In the genomic region with DNA sequence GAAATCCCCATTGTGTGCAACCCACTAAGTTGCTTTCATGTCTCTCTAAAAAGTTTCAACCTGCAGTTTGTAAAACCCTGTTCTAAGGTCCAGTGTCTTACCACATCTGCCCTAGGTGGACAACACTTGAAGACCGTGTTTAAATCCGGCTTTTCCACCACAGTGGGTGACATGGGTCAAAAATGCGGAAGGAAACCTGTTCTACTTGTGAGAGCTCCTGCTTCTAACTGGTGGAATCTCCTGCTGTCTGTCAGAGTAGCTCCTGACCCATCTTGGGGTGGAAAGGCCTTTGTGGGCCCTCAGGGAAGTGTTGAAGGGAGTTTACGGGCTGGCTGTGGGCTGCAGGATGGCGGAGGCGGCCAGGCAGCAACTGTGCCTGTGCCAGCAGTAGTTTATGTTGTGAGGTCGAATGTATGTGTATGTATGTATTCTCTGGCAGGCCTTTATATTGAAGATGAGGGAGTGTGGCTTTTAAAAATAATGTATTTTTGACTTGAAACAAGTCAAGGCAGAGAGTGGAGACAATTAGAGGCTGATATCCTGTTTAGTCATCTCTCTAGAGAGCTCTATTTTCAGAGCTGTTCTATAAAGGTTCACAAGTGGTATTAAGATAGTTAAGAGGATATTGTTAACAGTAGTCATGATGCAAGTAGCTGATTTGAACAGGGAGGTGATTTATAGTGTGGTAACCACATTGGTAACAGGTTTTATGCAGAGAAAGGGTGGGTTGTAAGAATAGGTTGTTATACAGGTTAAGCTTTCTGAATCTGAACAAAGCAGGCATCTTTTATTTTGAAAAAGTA, we compare ENCODE assay signal across 8 cellular contexts.
DNase-seq lines count a peak whose midpoint lies in the region; ATAC-seq and TF ChIP-seq lines count a peak whose summit lies in the region.

No MANE protein-coding gene starts in this region.

- H3K4me1 ChIP-seq in vagina, result peaks cover 52% of the 10 kb centered on the region

- TF ChIP-seq POLR2A in vagina (IDR thresholded peaks at IDR 0.05), result no peak

- H3K4me3 ChIP-seq in vagina, result no peak overlapping the region

- no peaks in the 10 kb centered on the region for H3K27me3 ChIP-seq in vagina

- in situ Hi-C loops in KBM-7 (cut with MboI; ENCODE audit: low pct_unique_long_range_greater_than_20kb, low sequenced_read_pairs), result no loop called here

- ATAC-seq in GM21526 (IDR thresholded peaks at IDR 0.05; ENCODE audit: low FRiP score, unreplicated experiment), result peak; percentile 84
- peak; percentile 67 for ATAC-seq in activated CD8-positive, alpha-beta memory T cell treated with anti-CD3 and anti-CD28 coated beads, Interleukin-2, amount 10 ng/mL, durations not matched to agents 7 days and 5 days
- no peak for ATAC-seq in HG02840 (IDR thresholded peaks at IDR 0.05; ENCODE audit: low FRiP score, unreplicated experiment)

- H3K27ac Mint-ChIP-seq in activated CD8-positive, alpha-beta memory T cell treated with anti-CD3 and anti-CD28 coated beads, Interleukin-2, amount 10 ng/mL, durations not matched to agents 7 days and 5 days, result no peak overlapping the region

- no peaks in the 10 kb centered on the region for H3K36me3 ChIP-seq in vagina

- H3K27me3 Mint-ChIP-seq in activated CD8-positive, alpha-beta memory T cell treated with anti-CD3 and anti-CD28 coated beads, Interleukin-2, amount 10 ng/mL, durations not matched to agents 7 days and 5 days, result no peaks in the 10 kb centered on the region

- H3K27ac ChIP-seq in vagina, result peak overlapping the region; percentile 48

- peaks cover 36% of the 10 kb centered on the region for H3K36me3 Mint-ChIP-seq in activated CD8-positive, alpha-beta memory T cell treated with anti-CD3 and anti-CD28 coated beads, Interleukin-2, amount 10 ng/mL, durations not matched to agents 7 days and 5 days

- peak; percentile 55 for DNase-seq in GM10248 (ENCODE audit: extremely low spot score)
- DNase-seq in KBM-7, result peak; percentile 76
- peak; percentile 68 for DNase-seq in activated CD8-positive, alpha-beta memory T cell treated with anti-CD3 and anti-CD28 coated beads, Interleukin-2, amount 10 ng/mL, durations not matched to agents 7 days and 5 days
- DNase-seq in islet precursor cell, result peak; percentile 87
- DNase-seq in vagina (ENCODE audit: extremely low spot score in 2 of 2), result no peak
- DNase-seq in RKO (ENCODE audit: low spot score), result no peak

- H3K4me1 Mint-ChIP-seq in activated CD8-positive, alpha-beta memory T cell treated with anti-CD3 and anti-CD28 coated beads, Interleukin-2, amount 10 ng/mL, durations not matched to agents 7 days and 5 days, result peaks cover 14% of the 10 kb centered on the region

- no peaks in the 10 kb centered on the region for H3K9me3 Mint-ChIP-seq in activated CD8-positive, alpha-beta memory T cell treated with anti-CD3 and anti-CD28 coated beads, Interleukin-2, amount 10 ng/mL, durations not matched to agents 7 days and 5 days (ENCODE audit: low read depth)

- no peak overlapping the region for H3K4me3 Mint-ChIP-seq in activated CD8-positive, alpha-beta memory T cell treated with anti-CD3 and anti-CD28 coated beads, Interleukin-2, amount 10 ng/mL, durations not matched to agents 7 days and 5 days

- intact Hi-C loops in vagina (cut with DNase I), result no loop called here

- no peaks in the 10 kb centered on the region for H3K9me3 ChIP-seq in vagina

- POLR2A ChIA-PET in GM10248 (lab: Yijun Ruan, JAX), result no interaction called here

- TF ChIP-seq CTCF in GM10248 (IDR thresholded peaks at IDR 0.05; ENCODE audit: control extremely low read depth, extremely low read depth, low read depth, missing control alignments) (no peak), vagina (IDR thresholded peaks at IDR 0.05) (no peak)

- CTCF ChIA-PET in GM10248 (lab: Yijun Ruan, JAX), result interaction anchor here (1.0 to 2.9 kb wide), 8 partner anchors 10 to 66 kb away, joined by 3 to 15 read pairs (median 4); no protein-coding TSS in a partner anchor
- CTCF ChIA-PET in activated CD8-positive, alpha-beta memory T cell treated with anti-CD3 and anti-CD28 coated beads, Interleukin-2, amount 10 ng/mL, durations not matched to agents 7 days and 5 days (lab: Charles Lee), result interaction anchor here (0.7 to 2.7 kb wide), 14 partner anchors 9 to 108 kb away, joined by 3 to 9 read pairs (median 4); no protein-coding TSS in a partner anchor

Comparison
In these comparisons a context has a peak if more than half of its experiments do, and no peak if none do; other contexts are left out.
1. DNase-seq: peak in GM10248 (single experiment), KBM-7 (single experiment), activated CD8-positive, alpha-beta memory T cell treated with anti-CD3 and anti-CD28 coated beads, Interleukin-2, amount 10 ng/mL, durations not matched to agents 7 days and 5 days (single experiment) and islet precursor cell (single experiment); none in vagina (0 of 2) and RKO (single experiment).